1 cellular context compared by ENCODE assay signal in the genomic region with DNA sequence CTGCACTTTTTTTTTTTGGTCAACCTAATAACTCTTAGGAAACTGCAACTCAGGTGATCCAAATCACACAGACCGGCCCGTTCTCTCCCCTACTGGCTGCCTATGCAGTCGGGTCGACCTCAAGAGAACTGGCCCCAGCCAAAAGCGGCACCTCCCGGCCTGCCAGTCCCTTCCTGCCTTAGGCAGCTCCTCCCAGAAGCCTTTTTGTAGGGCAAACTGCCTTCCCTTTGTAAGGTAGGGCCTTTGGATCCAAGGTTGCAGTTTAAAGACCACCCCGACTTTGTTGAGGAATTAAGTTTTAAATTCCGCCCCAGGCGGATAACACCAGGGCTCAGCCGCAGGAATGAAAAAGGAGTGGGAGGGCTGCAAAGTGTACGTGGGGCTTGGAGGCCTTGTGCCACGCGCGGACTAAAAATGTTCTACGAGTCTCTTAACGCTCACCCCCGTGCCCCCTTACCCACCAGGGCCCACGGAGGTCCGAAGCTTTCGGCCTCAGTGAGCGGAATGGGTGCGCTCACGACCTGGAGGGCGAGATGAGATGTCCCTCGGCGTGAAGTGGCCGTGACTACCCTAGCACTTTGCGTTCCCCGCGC.
TF ChIP-seq lines count a peak whose summit lies in the region.

No MANE protein-coding gene starts in this region.

TF ChIP-seq in HepG2, 621 proteins besides CTCF, POLR2A, EP300 and RAD21 (continued from another document and continues in another):
- TF ChIP-seq, protein P1, sequence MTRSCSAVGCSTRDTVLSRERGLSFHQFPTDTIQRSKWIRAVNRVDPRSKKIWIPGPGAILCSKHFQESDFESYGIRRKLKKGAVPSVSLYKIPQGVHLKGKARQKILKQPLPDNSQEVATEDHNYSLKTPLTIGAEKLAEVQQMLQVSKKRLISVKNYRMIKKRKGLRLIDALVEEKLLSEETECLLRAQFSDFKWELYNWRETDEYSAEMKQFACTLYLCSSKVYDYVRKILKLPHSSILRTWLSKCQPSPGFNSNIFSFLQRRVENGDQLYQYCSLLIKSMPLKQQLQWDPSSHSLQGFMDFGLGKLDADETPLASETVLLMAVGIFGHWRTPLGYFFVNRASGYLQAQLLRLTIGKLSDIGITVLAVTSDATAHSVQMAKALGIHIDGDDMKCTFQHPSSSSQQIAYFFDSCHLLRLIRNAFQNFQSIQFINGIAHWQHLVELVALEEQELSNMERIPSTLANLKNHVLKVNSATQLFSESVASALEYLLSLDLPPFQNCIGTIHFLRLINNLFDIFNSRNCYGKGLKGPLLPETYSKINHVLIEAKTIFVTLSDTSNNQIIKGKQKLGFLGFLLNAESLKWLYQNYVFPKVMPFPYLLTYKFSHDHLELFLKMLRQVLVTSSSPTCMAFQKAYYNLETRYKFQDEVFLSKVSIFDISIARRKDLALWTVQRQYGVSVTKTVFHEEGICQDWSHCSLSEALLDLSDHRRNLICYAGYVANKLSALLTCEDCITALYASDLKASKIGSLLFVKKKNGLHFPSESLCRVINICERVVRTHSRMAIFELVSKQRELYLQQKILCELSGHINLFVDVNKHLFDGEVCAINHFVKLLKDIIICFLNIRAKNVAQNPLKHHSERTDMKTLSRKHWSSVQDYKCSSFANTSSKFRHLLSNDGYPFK (CRISPR knock-in tag; IDR thresholded peaks at IDR 0.05; ENCODE audit: borderline replicate concordance), result 0 out of 2 replicates have a peak, but pooled peaks have one; percentile 23
- 0 out of 2 replicates have a peak, but pooled peaks have one; percentile 20 for TF ChIP-seq ZNF543 (CRISPR knock-in tag; IDR thresholded peaks at IDR 0.05)
- TF ChIP-seq MXD4 (CRISPR knock-in tag; IDR thresholded peaks at IDR 0.05), result no peak
- no peak for TF ChIP-seq ZMYM2 (CRISPR knock-in tag; IDR thresholded peaks at IDR 0.05)
- no peak for TF ChIP-seq GLI4 (CRISPR knock-in tag; IDR thresholded peaks at IDR 0.05; ENCODE audit: borderline replicate concordance)
- no peak for TF ChIP-seq SP2 (CRISPR knock-in tag; IDR thresholded peaks at IDR 0.05)
- peak; percentile 70; the same call in 1 of the 2 replicates for TF ChIP-seq ZNF605 (CRISPR knock-in tag; IDR thresholded peaks at IDR 0.05)
- TF ChIP-seq, protein P2, sequence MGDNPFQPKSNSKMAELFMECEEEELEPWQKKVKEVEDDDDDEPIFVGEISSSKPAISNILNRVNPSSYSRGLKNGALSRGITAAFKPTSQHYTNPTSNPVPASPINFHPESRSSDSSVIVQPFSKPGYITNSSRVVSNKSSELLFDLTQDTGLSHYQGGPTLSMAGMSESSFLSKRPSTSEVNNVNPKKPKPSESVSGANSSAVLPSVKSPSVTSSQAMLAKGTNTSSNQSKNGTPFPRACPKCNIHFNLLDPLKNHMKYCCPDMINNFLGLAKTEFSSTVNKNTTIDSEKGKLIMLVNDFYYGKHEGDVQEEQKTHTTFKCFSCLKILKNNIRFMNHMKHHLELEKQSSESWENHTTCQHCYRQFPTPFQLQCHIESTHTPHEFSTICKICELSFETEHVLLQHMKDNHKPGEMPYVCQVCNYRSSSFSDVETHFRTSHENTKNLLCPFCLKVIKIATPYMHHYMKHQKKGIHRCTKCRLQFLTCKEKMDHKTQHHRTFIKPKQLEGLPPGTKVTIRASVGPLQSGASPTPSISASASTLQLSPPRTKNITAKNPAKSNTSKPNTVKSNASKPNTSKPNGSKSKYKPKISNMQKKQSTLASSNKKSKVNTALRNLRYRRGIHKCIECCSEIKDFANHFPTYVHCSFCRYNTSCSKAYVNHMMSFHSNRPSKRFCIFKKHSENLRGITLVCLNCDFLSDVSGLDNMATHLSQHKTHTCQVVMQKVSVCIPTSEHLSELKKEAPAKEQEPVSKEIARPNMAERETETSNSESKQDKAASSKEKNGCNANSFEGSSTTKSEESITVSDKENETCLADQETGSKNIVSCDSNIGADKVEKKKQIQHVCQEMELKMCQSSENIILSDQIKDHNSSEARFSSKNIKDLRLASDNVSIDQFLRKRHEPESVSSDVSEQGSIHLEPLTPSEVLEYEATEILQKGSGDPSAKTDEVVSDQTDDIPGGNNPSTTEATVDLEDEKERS (CRISPR knock-in tag; IDR thresholded peaks at IDR 0.05), result peak; percentile 50; the same call in 1 of the 2 replicates
- TF ChIP-seq, protein P3, sequence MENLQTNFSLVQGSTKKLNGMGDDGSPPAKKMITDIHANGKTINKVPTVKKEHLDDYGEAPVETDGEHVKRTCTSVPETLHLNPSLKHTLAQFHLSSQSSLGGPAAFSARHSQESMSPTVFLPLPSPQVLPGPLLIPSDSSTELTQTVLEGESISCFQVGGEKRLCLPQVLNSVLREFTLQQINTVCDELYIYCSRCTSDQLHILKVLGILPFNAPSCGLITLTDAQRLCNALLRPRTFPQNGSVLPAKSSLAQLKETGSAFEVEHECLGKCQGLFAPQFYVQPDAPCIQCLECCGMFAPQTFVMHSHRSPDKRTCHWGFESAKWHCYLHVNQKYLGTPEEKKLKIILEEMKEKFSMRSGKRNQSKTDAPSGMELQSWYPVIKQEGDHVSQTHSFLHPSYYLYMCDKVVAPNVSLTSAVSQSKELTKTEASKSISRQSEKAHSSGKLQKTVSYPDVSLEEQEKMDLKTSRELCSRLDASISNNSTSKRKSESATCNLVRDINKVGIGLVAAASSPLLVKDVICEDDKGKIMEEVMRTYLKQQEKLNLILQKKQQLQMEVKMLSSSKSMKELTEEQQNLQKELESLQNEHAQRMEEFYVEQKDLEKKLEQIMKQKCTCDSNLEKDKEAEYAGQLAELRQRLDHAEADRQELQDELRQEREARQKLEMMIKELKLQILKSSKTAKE (CRISPR knock-in tag; IDR thresholded peaks at IDR 0.05; ENCODE audit: borderline replicate concordance), result 0 out of 2 replicates have a peak, but pooled peaks have one; percentile 15
- TF ChIP-seq, protein P4, sequence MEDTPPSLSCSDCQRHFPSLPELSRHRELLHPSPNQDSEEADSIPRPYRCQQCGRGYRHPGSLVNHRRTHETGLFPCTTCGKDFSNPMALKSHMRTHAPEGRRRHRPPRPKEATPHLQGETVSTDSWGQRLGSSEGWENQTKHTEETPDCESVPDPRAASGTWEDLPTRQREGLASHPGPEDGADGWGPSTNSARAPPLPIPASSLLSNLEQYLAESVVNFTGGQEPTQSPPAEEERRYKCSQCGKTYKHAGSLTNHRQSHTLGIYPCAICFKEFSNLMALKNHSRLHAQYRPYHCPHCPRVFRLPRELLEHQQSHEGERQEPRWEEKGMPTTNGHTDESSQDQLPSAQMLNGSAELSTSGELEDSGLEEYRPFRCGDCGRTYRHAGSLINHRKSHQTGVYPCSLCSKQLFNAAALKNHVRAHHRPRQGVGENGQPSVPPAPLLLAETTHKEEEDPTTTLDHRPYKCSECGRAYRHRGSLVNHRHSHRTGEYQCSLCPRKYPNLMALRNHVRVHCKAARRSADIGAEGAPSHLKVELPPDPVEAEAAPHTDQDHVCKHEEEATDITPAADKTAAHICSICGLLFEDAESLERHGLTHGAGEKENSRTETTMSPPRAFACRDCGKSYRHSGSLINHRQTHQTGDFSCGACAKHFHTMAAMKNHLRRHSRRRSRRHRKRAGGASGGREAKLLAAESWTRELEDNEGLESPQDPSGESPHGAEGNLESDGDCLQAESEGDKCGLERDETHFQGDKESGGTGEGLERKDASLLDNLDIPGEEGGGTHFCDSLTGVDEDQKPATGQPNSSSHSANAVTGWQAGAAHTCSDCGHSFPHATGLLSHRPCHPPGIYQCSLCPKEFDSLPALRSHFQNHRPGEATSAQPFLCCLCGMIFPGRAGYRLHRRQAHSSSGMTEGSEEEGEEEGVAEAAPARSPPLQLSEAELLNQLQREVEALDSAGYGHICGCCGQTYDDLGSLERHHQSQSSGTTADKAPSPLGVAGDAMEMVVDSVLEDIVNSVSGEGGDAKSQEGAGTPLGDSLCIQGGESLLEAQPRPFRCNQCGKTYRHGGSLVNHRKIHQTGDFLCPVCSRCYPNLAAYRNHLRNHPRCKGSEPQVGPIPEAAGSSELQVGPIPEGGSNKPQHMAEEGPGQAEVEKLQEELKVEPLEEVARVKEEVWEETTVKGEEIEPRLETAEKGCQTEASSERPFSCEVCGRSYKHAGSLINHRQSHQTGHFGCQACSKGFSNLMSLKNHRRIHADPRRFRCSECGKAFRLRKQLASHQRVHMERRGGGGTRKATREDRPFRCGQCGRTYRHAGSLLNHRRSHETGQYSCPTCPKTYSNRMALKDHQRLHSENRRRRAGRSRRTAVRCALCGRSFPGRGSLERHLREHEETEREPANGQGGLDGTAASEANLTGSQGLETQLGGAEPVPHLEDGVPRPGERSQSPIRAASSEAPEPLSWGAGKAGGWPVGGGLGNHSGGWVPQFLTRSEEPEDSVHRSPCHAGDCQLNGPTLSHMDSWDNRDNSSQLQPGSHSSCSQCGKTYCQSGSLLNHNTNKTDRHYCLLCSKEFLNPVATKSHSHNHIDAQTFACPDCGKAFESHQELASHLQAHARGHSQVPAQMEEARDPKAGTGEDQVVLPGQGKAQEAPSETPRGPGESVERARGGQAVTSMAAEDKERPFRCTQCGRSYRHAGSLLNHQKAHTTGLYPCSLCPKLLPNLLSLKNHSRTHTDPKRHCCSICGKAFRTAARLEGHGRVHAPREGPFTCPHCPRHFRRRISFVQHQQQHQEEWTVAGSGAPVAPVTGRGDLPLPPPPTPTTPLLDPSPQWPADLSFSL (CRISPR knock-in tag; IDR thresholded peaks at IDR 0.05), result no peak
- peak; percentile 69; the same call in 1 of the 2 replicates for TF ChIP-seq TARDBP (CRISPR knock-in tag; IDR thresholded peaks at IDR 0.05)
- TF ChIP-seq NFIC (IDR thresholded peaks at IDR 0.05; ENCODE audit: low read length), result no peak
- TF ChIP-seq, protein P5, sequence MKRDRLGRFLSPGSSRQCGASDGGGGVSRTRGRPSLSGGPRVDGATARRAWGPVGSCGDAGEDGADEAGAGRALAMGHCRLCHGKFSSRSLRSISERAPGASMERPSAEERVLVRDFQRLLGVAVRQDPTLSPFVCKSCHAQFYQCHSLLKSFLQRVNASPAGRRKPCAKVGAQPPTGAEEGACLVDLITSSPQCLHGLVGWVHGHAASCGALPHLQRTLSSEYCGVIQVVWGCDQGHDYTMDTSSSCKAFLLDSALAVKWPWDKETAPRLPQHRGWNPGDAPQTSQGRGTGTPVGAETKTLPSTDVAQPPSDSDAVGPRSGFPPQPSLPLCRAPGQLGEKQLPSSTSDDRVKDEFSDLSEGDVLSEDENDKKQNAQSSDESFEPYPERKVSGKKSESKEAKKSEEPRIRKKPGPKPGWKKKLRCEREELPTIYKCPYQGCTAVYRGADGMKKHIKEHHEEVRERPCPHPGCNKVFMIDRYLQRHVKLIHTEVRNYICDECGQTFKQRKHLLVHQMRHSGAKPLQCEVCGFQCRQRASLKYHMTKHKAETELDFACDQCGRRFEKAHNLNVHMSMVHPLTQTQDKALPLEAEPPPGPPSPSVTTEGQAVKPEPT (CRISPR knock-in tag; IDR thresholded peaks at IDR 0.05; ENCODE audit: low read depth), result no peak; the same call in 1 of the 2 replicates
- peak; percentile 93; the same call in 1 of the 2 replicates for TF ChIP-seq CHCHD3 (CRISPR knock-in tag; IDR thresholded peaks at IDR 0.05)
- no peak for TF ChIP-seq ZFP41 (CRISPR knock-in tag; IDR thresholded peaks at IDR 0.05; ENCODE audit: borderline replicate concordance)
- TF ChIP-seq ZNF619 (CRISPR knock-in tag; IDR thresholded peaks at IDR 0.05), result no peak
- TF ChIP-seq, protein P6, sequence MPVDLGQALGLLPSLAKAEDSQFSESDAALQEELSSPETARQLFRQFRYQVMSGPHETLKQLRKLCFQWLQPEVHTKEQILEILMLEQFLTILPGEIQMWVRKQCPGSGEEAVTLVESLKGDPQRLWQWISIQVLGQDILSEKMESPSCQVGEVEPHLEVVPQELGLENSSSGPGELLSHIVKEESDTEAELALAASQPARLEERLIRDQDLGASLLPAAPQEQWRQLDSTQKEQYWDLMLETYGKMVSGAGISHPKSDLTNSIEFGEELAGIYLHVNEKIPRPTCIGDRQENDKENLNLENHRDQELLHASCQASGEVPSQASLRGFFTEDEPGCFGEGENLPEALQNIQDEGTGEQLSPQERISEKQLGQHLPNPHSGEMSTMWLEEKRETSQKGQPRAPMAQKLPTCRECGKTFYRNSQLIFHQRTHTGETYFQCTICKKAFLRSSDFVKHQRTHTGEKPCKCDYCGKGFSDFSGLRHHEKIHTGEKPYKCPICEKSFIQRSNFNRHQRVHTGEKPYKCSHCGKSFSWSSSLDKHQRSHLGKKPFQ (CRISPR knock-in tag; IDR thresholded peaks at IDR 0.05; ENCODE audit: insufficient replicate concordance), result peak; percentile 13
- TF ChIP-seq PAWR (CRISPR knock-in tag; IDR thresholded peaks at IDR 0.05; ENCODE audit: borderline replicate concordance), result no peak
- no peak for TF ChIP-seq LCORL (IDR thresholded peaks at IDR 0.05)
- peak; percentile 61; the same call in 1 of the 2 replicates for TF ChIP-seq LCORL (CRISPR knock-in tag; IDR thresholded peaks at IDR 0.05)
- no peak for TF ChIP-seq MED1 (CRISPR knock-in tag; IDR thresholded peaks at IDR 0.05)
- TF ChIP-seq ZNF775 (CRISPR knock-in tag; IDR thresholded peaks at IDR 0.05; ENCODE audit: borderline replicate concordance), result no peak
- 0 out of 2 replicates have a peak, but pooled peaks have one; percentile 58 for TF ChIP-seq ZNF430 (CRISPR knock-in tag; IDR thresholded peaks at IDR 0.05)
- no peak for TF ChIP-seq ZNF816 (CRISPR knock-in tag; IDR thresholded peaks at IDR 0.05; ENCODE audit: borderline replicate concordance)
- TF ChIP-seq ZNF552 (CRISPR knock-in tag; IDR thresholded peaks at IDR 0.05; ENCODE audit: borderline replicate concordance), result 0 out of 2 replicates have a peak, but pooled peaks have one; percentile 84
- TF ChIP-seq ZNF530 (CRISPR knock-in tag; IDR thresholded peaks at IDR 0.05; ENCODE audit: low read depth), result no peak
- peak; percentile 82; the same call in 1 of the 2 replicates for TF ChIP-seq ZNF501 (CRISPR knock-in tag; IDR thresholded peaks at IDR 0.05)
- peak; percentile 58; the same call in 1 of the 2 replicates for TF ChIP-seq ZNF354B (CRISPR knock-in tag; IDR thresholded peaks at IDR 0.05)
- TF ChIP-seq ZNF232 (CRISPR knock-in tag; IDR thresholded peaks at IDR 0.05; ENCODE audit: borderline replicate concordance), result no peak
- TF ChIP-seq, protein P7, sequence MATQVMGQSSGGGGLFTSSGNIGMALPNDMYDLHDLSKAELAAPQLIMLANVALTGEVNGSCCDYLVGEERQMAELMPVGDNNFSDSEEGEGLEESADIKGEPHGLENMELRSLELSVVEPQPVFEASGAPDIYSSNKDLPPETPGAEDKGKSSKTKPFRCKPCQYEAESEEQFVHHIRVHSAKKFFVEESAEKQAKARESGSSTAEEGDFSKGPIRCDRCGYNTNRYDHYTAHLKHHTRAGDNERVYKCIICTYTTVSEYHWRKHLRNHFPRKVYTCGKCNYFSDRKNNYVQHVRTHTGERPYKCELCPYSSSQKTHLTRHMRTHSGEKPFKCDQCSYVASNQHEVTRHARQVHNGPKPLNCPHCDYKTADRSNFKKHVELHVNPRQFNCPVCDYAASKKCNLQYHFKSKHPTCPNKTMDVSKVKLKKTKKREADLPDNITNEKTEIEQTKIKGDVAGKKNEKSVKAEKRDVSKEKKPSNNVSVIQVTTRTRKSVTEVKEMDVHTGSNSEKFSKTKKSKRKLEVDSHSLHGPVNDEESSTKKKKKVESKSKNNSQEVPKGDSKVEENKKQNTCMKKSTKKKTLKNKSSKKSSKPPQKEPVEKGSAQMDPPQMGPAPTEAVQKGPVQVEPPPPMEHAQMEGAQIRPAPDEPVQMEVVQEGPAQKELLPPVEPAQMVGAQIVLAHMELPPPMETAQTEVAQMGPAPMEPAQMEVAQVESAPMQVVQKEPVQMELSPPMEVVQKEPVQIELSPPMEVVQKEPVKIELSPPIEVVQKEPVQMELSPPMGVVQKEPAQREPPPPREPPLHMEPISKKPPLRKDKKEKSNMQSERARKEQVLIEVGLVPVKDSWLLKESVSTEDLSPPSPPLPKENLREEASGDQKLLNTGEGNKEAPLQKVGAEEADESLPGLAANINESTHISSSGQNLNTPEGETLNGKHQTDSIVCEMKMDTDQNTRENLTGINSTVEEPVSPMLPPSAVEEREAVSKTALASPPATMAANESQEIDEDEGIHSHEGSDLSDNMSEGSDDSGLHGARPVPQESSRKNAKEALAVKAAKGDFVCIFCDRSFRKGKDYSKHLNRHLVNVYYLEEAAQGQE (IDR thresholded peaks at IDR 0.05; ENCODE audit: borderline replicate concordance in 1 of 2, low read depth in 1 of 2, low read length in 2 of 2), result no peak
- no peak for TF ChIP-seq ZNF446 (CRISPR knock-in tag; IDR thresholded peaks at IDR 0.05)
